In the genomic region with DNA sequence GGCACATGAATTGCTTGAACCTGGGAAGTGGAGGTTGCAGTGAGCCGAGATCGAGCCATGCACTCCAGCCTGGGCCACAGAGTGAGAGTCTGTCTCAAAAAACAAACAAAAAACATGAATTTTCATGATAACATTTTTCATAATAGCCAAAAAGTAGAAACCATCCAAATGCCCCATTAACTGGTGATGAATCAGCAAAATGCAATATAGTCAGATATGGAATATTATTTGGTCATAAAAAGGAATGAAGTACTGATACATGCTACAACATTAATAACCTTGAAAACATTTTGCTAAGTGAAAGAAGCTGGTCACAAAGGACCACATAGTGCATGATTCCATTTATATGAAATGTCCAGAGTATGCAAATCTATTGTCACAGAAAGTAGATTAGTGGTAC, we compare ENCODE assay signal across 20 cellular contexts.
"Had no signal": no experiment of that assay in that cellular context is flagged by ENCODE, and none has a peak within 500 bp of the region (broad histone marks: within the 10 kb centered on the region; RNA-seq: fewer than 3 reads in every experiment).

No MANE protein-coding gene starts in this region.

- H3K27me3 Mint-ChIP-seq: dendritic cell treated with granulocyte-macrophage colony-stimulating factor and Interleukin-4, amounts not matched to agents 40 ng/mL and 50 ng/mL, for 4 days; memory B cell; stimulated activated naive CD8-positive, alpha-beta T cell treated with anti-CD3 and anti-CD28 coated beads, Interleukin-15, Interleukin-2, amounts not matched to agents 100 ng/mL and 50 ng/mL, for 24 hours had no signal

- H3K9me3 ChIP-seq: esophagus squamous epithelium, ovary, psoas muscle, uterus had no signal

- H3K4me3 ChIP-seq: cardiac muscle cell, esophagus squamous epithelium, heart right ventricle, ovary, psoas muscle, skin epidermis, tibial nerve, uterus had no signal

- H3K27ac Mint-ChIP-seq: activated naive CD4-positive, alpha-beta T cell treated with anti-CD3 and anti-CD28 coated beads for 36 hours; activated T-helper 2 cell treated with anti-CD3 and anti-CD28 coated beads, Interferon-gamma antibody, Interleukin-2, Interleukin-4, amounts not matched to agents 10 μg/mL and 5 μg/mL and 100 μg/mL, durations not matched to agents 14 hours and 24 hours and 36 hours; dendritic cell treated with granulocyte-macrophage colony-stimulating factor and Interleukin-4, amounts not matched to agents 40 ng/mL and 50 ng/mL, for 4 days; memory B cell; stimulated activated naive CD8-positive, alpha-beta T cell treated with anti-CD3 and anti-CD28 coated beads, Interleukin-15, Interleukin-2, amounts not matched to agents 100 ng/mL and 50 ng/mL, for 24 hours had no signal

- H3K36me3 ChIP-seq: cardiac muscle cell, esophagus squamous epithelium, heart right ventricle, ovary, tibial nerve, uterus had no signal

- H3K36me3 Mint-ChIP-seq: memory B cell had no signal

- DNase-seq: activated CD4-positive, alpha-beta T cell treated with anti-CD3 and anti-CD28 coated beads, Interleukin-2, amount 50 U/mL, for 1 hour; activated T-cell treated with anti-CD3 and anti-CD28 coated beads for 4 hours; amygdala; effector memory CD4-positive, alpha-beta T cell; esophagus squamous epithelium; heart right ventricle; ovary; psoas muscle; right cardiac atrium; stimulated activated CD4-positive, alpha-beta T cell treated with anti-CD3 and anti-CD28 coated beads, Interleukin-15, amount 100 ng/mL, for 24 hours; stimulated activated CD4-positive, alpha-beta T cell treated with anti-CD3 and anti-CD28 coated beads, Interleukin-2, amount 100 ng/mL, for 48 hours; uterus had no signal

- H3K27me3 ChIP-seq: cardiac muscle cell, esophagus squamous epithelium, heart right ventricle, ovary, tibial nerve, uterus had no signal

- H3K9me3 Mint-ChIP-seq: memory B cell; stimulated activated naive CD8-positive, alpha-beta T cell treated with anti-CD3 and anti-CD28 coated beads, Interleukin-15, Interleukin-2, amounts not matched to agents 100 ng/mL and 50 ng/mL, for 24 hours had no signal

- H3K27ac ChIP-seq: cardiac muscle cell, esophagus squamous epithelium, heart right ventricle, ovary, psoas muscle, skin epidermis, tibial nerve, uterus had no signal

- H3K4me3 Mint-ChIP-seq: activated naive CD4-positive, alpha-beta T cell treated with anti-CD3 and anti-CD28 coated beads for 36 hours; dendritic cell treated with granulocyte-macrophage colony-stimulating factor and Interleukin-4, amounts not matched to agents 40 ng/mL and 50 ng/mL, for 4 days; memory B cell; stimulated activated naive CD8-positive, alpha-beta T cell treated with anti-CD3 and anti-CD28 coated beads, Interleukin-15, Interleukin-2, amounts not matched to agents 100 ng/mL and 50 ng/mL, for 24 hours had no signal

- ATAC-seq: heart right ventricle, psoas muscle, right cardiac atrium had no signal

- H3K4me1 ChIP-seq: psoas muscle, uterus had no signal
